21 cellular contexts compared by ENCODE assay signal in the genomic region with DNA sequence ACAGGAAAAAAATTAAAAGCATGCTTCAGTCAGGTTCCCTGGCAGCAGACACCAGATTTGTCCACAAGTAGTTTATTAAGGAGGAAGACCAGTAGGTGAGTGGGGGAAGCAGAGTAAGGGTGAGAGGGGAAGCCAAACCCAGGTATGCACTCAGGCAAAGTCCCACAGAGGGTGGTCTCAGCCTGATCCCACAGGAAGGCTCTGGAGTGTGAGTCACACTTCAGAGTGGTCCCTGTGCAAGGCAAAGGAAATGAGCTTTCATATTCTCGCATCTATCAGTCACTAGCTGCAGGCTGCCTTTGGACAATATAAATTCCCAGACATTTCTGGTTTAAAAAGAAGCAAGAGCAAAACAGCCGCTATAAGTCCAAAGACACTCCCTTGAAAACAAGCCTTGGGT.
DNase-seq lines count a peak whose midpoint lies in the region; ATAC-seq and TF ChIP-seq lines count a peak whose summit lies in the region.
"Had no signal": no experiment of that assay in that cellular context is flagged by ENCODE, and none has a peak within 500 bp of the region (broad histone marks: within the 10 kb centered on the region; RNA-seq: fewer than 3 reads in every experiment).

No MANE protein-coding gene starts in this region.

- ATAC-seq in T-cell (replicated peaks in 1 of 4) (no peak), GM18520 (IDR thresholded peaks at IDR 0.05; ENCODE audit: unreplicated experiment) (no peak), GM19395 (IDR thresholded peaks at IDR 0.05; ENCODE audit: unreplicated experiment) (no peak), left lobe of liver (no peak)
- ATAC-seq: Panc1 had no signal

- TF ChIP-seq CTCF in A673 (conservative IDR thresholded peaks at IDR 0.05; ENCODE audit: low read depth, low read length): no peak

- H3K4me3 Mint-ChIP-seq in T-cell: no peak overlapping the region
- H3K4me3 Mint-ChIP-seq: nephron had no signal

- H3K27ac ChIP-seq in A673 (ENCODE audit: low read depth, low read length, poor library complexity, severe bottlenecking): no peak overlapping the region
- H3K27ac ChIP-seq: BLaER1 treated with 17β-estradiol and CSF1 and Interleukin-3, amounts not matched to agents 10 nM and 100 nM; ovary; SJCRH30; suprapubic skin had no signal

- peak; percentile 14 for DNase-seq in A673 (ENCODE audit: low spot score)
- peak; percentile 9 for DNase-seq in Daoy (ENCODE audit: low read depth)
- no peak for DNase-seq in T-cell
- peak; percentile 10 for DNase-seq in kidney glomerular epithelial cell (lab: John Stamatoyannopoulos, UW)
- no peak for DNase-seq in activated CD4-positive, alpha-beta T cell treated with anti-CD3 and anti-CD28 coated beads, Interleukin-2, amount 50 U/mL, for 1 hour
- DNase-seq in left lobe of liver (ENCODE audit: low spot score): no peak
- DNase-seq: ACHN; activated CD4-positive, alpha-beta T cell treated with anti-CD3 and anti-CD28 coated beads for 1 hour; activated naive CD4-positive, alpha-beta T cell treated with Interleukin-2 at 50 U/mL for 16 hours; anterior cingulate cortex; MG63; ovary; SJCRH30; stimulated activated CD4-positive, alpha-beta T cell treated with anti-CD3 and anti-CD28 coated beads, Interleukin-2, amount 100 ng/mL, for 24 hours had no signal

- H3K27me3 ChIP-seq in A673 (replicated peaks; ENCODE audit: insufficient read depth, low read depth, low read length, poor library complexity): no peaks in the 10 kb centered on the region
- H3K27me3 ChIP-seq: BLaER1 treated with 17β-estradiol and CSF1 and Interleukin-3, amounts not matched to agents 10 nM and 100 nM; MG63; ovary; SJCRH30; suprapubic skin had no signal

- H3K4me1 Mint-ChIP-seq in T-cell: peaks cover 32 to 47% (median 33%) of the 10 kb centered on the region in 3 donors

- BruUV-seq in A673 (replicated peaks; lab: Mats Ljungman, UMichigan): no TSS peak

- H3K4me3 ChIP-seq in A673 (ENCODE audit: low read depth, low read length, poor library complexity, severe bottlenecking): no peak overlapping the region
- H3K4me3 ChIP-seq: BLaER1 treated with 17β-estradiol and CSF1 and Interleukin-3, amounts not matched to agents 10 nM and 100 nM; MG63; ovary; SJCRH30; smooth muscle cell; suprapubic skin had no signal

- H3K27ac Mint-ChIP-seq in T-cell: peak overlapping the region; percentile 52 to 56
- H3K27ac Mint-ChIP-seq: nephron had no signal

- POLR2A ChIA-PET in A673 (lab: Charles Lee; ENCODE audit: low non-redundant PET) (no interaction called here), T-cell (lab: Charles Lee) (no interaction called here)

- H3K9me3 ChIP-seq in A673 (ENCODE audit: low read depth, low read length, poor library complexity, severe bottlenecking): no peaks in the 10 kb centered on the region
- H3K9me3 ChIP-seq: MG63, ovary, SJCRH30, suprapubic skin had no signal

- peaks cover 49% of the 10 kb centered on the region for H3K36me3 Mint-ChIP-seq in T-cell

- no peaks in the 10 kb centered on the region for H3K9me3 Mint-ChIP-seq in T-cell
- H3K9me3 Mint-ChIP-seq: nephron had no signal

- CTCF ChIA-PET in A673 (lab: Charles Lee) (no interaction called here), T-cell (lab: Charles Lee) (interaction anchor here in 1 of 2 donors (1.7 kb wide), 1 partner anchor 36 kb away, joined by 4 read pairs; no protein-coding TSS in a partner anchor)

- H3K4me1 ChIP-seq in A673 (ENCODE audit: insufficient read depth, low read length, poor library complexity, severe bottlenecking): no peaks in the 10 kb centered on the region
- H3K4me1 ChIP-seq: SJCRH30, suprapubic skin had no signal

- H3K36me3 ChIP-seq in A673 (ENCODE audit: insufficient read depth, low read length, poor library complexity, severe bottlenecking): no peaks in the 10 kb centered on the region
- H3K36me3 ChIP-seq: MG63, ovary, SJCRH30 had no signal

- no peaks in the 10 kb centered on the region for H3K27me3 Mint-ChIP-seq in T-cell

- intact Hi-C loops in A673 (cut with micrococcal nuclease; ENCODE audit: unreplicated experiment): no loop called here

Comparison
In these comparisons a context has a peak if more than half of its experiments do, and no peak if none do; other contexts are left out.
1. DNase-seq: peak in A673 (single experiment), Daoy (single experiment) and kidney glomerular epithelial cell (single experiment); none in T-cell (0 of 34), activated CD4-positive, alpha-beta T cell treated with anti-CD3 and anti-CD28 coated beads, Interleukin-2, amount 50 U/mL, for 1 hour (single experiment) and left lobe of liver (single experiment).